ENCODE assay signal across 12 cellular contexts in the genomic region with DNA sequence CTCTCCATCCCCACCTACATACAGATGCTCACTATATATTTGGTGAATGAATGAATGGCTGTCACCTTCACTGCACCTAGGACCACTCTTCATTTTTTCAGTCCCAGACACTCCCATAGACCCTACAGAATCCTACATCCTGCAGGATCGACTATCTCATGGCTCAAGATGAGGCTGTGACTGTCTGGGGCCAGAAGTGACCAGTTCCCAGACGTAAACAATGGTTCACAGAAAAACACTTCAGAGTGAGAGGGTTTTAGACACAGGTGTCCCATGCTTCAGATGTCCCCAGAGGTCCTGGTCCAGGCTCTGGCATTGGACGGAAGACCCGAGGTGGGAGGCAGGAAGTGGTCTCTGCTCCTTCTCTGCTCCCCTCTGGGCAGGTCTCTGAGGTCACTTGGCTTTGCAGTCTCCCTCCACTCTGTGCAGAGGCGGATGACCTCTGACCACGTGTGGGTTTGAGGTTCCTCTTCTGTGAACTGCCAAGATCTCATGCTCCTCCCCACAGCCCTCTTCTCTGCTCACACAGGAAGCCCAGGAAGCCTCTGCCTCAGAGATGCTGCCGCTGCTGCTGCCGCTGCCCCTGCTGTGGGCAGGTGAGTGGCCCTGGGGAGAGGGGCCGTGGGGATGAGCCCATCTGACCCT. TPM values are rescaled to one million over a fixed set of nuclear protein-coding genes. Genes with fewer than 3 reads are reported as not detected.
DNase-seq lines count a peak whose midpoint lies in the region; ATAC-seq, FAIRE-seq and TF ChIP-seq lines count a peak whose summit lies in the region.
"Had no signal": no experiment of that assay in that cellular context is flagged by ENCODE, and none has a peak within 500 bp of the region (broad histone marks: within the 10 kb centered on the region; RNA-seq: fewer than 3 reads in every experiment).

No MANE protein-coding gene starts in this region.

- H3K4me3 Mint-ChIP-seq in activated naive CD8-positive, alpha-beta T cell treated with anti-CD3 and anti-CD28 coated beads, Interleukin-2, amount 50 U/mL, for 24 hours, result no peak overlapping the region
- no peak overlapping the region for H3K4me3 Mint-ChIP-seq in nephron progenitor cell
- H3K4me3 Mint-ChIP-seq: activated B cell treated with CpG ODN at 0.5 μM for 24 hours had no signal

- intact Hi-C loops in sciatic nerve (cut with DNase I), result no loop called here
- intact Hi-C loops in thyroid gland (cut with DNase I), result no loop called here

- no peaks in the 10 kb centered on the region for H3K36me3 ChIP-seq in thyroid gland

- peak overlapping the region; percentile 6 for H3K27ac Mint-ChIP-seq in activated naive CD8-positive, alpha-beta T cell treated with anti-CD3 and anti-CD28 coated beads, Interleukin-2, amount 50 U/mL, for 24 hours
- no peak overlapping the region for H3K27ac Mint-ChIP-seq in nephron progenitor cell
- H3K27ac Mint-ChIP-seq: activated B cell treated with CpG ODN at 0.5 μM for 24 hours had no signal

- no peaks in the 10 kb centered on the region for H3K27me3 Mint-ChIP-seq in activated naive CD8-positive, alpha-beta T cell treated with anti-CD3 and anti-CD28 coated beads, Interleukin-2, amount 50 U/mL, for 24 hours
- peaks cover 22% of the 10 kb centered on the region for H3K27me3 Mint-ChIP-seq in nephron progenitor cell (ENCODE audit: low read depth, poor library complexity)

- peak; percentile 59 for ATAC-seq in activated naive CD8-positive, alpha-beta T cell treated with anti-CD3 and anti-CD28 coated beads, Interleukin-2, amount 50 U/mL, for 24 hours
- peak; percentile 81 for ATAC-seq in sciatic nerve

- no peak for TF ChIP-seq CTCF in nephron progenitor cell (IDR thresholded peaks at IDR 0.05)
- no peak for TF ChIP-seq CTCF in thyroid gland (IDR thresholded peaks at IDR 0.05)

- no peaks in the 10 kb centered on the region for H3K4me1 ChIP-seq in thyroid gland

- WGBS in thyroid gland, 2 donors, result 50 to 51% methylated on average over 8 to 9 of the region's 9 CpGs

- DNase-seq in GM12892 (ENCODE audit: insufficient read length) (no peak), NOMO-1 treated with dmso at 0.1 percent for 144 hours (lab: John Stamatoyannopoulos, UW; ENCODE audit: unreplicated experiment) (peak; percentile 64), sciatic nerve (ENCODE audit: low spot score) (no peak), nephron progenitor cell (no peak), NCI-H1417 (lab: John Stamatoyannopoulos, UW) (no peak), NCI-H510A treated with DMSO at 0.1 percent for 48 hours (lab: John Stamatoyannopoulos, UW) (no peak), thyroid gland (no peak)
- peak; percentile 40 for DNase-seq in activated naive CD8-positive, alpha-beta T cell treated with anti-CD3 and anti-CD28 coated beads, Interleukin-2, amount 50 U/mL, for 24 hours
- DNase-seq: activated B cell treated with CpG ODN at 0.5 μM for 24 hours, NCI-H2227 treated with DMSO at 0.1 percent for 48 hours had no signal

- no peaks in the 10 kb centered on the region for H3K36me3 Mint-ChIP-seq in activated naive CD8-positive, alpha-beta T cell treated with anti-CD3 and anti-CD28 coated beads, Interleukin-2, amount 50 U/mL, for 24 hours (ENCODE audit: low read depth)
- no peaks in the 10 kb centered on the region for H3K36me3 Mint-ChIP-seq in nephron progenitor cell (ENCODE audit: low read depth)

- FAIRE-seq in GM12892 (lab: Jason Lieb, UNC), result peak; percentile 54

- H3K27ac ChIP-seq in thyroid gland, result no peak overlapping the region

- TF ChIP-seq POLR2A in GM12892 (IDR thresholded peaks at IDR 0.05; ENCODE audit: low read depth, low read length), result no peak
- no peak for TF ChIP-seq POLR2A in thyroid gland (IDR thresholded peaks at IDR 0.05)

- no peaks in the 10 kb centered on the region for H3K9me3 ChIP-seq in thyroid gland

- no peaks in the 10 kb centered on the region for H3K27me3 ChIP-seq in thyroid gland

- H3K4me3 ChIP-seq in thyroid gland (replicated peaks in 1 of 3), result no peak overlapping the region

- H3K4me1 Mint-ChIP-seq in activated naive CD8-positive, alpha-beta T cell treated with anti-CD3 and anti-CD28 coated beads, Interleukin-2, amount 50 U/mL, for 24 hours, result peaks cover 24% of the 10 kb centered on the region
- no peaks in the 10 kb centered on the region for H3K4me1 Mint-ChIP-seq in nephron progenitor cell
- H3K4me1 Mint-ChIP-seq: activated B cell treated with CpG ODN at 0.5 μM for 24 hours had no signal

- H3K9me3 Mint-ChIP-seq in activated naive CD8-positive, alpha-beta T cell treated with anti-CD3 and anti-CD28 coated beads, Interleukin-2, amount 50 U/mL, for 24 hours, result no peaks in the 10 kb centered on the region
- H3K9me3 Mint-ChIP-seq in nephron progenitor cell, result peaks cover 15% of the 10 kb centered on the region
- H3K9me3 Mint-ChIP-seq: activated B cell treated with CpG ODN at 0.5 μM for 24 hours had no signal

RNA-seq across cellular contexts. Expression of gene SIGLEC7, which starts 24.9 kb away (rescaled TPM):
- not detected for polyA plus RNA-seq in GM12892 (2012; ENCODE audit: missing spikeins)
- total RNA-seq in sciatic nerve, result 2.0 TPM
- total RNA-seq in thyroid gland, result 1 to 10 TPM in 1 of 4 donors, under 1 TPM in 1, not detected in 2; 0.54 to 1.0 TPM
- total RNA-seq: activated B cell treated with CpG ODN at 0.5 μM for 24 hours, chondrocyte, osteoblast had no signal

RNA-seq across cellular contexts. Expression of gene SIGLEC9, which starts 42.3 kb away (rescaled TPM):
- polyA plus RNA-seq in GM12892 (2012; ENCODE audit: missing spikeins), result not detected
- total RNA-seq in sciatic nerve (5.3 TPM), thyroid gland (1 to 10 TPM; 1.2 to 3.1 (median 1.9) TPM)
- total RNA-seq: chondrocyte, osteoblast had no signal

RNA-seq across cellular contexts. Expression of gene CD33, which starts 57.9 kb away (rescaled TPM):
- polyA plus RNA-seq in GM12892 (2012; ENCODE audit: missing spikeins), result 4.2 TPM
- total RNA-seq in sciatic nerve (10.7 TPM), thyroid gland (1 to 10 TPM in 3 of 4 donors, under 1 TPM in 1; 0.54 to 4.0 (median 1.8) TPM)
- total RNA-seq: activated B cell treated with CpG ODN at 0.5 μM for 24 hours, chondrocyte, osteoblast had no signal

RNA-seq across cellular contexts. Expression of gene CTU1, which starts 58.8 kb away (rescaled TPM):
- polyA plus RNA-seq in GM12892 (2012; ENCODE audit: missing spikeins), result 0.68 TPM
- total RNA-seq in sciatic nerve (6.1 TPM), thyroid gland (10 to 100 TPM in 2 of 4 donors, 1 to 10 TPM in 2; 7.5 to 13.6 (median 9.3) TPM)

Comparison
In these comparisons a context has a peak if more than half of its experiments do, and no peak if none do; other contexts are left out.
1. DNase-seq: peak in NOMO-1 treated with dmso at 0.1 percent for 144 hours (single experiment) and activated naive CD8-positive, alpha-beta T cell treated with anti-CD3 and anti-CD28 coated beads, Interleukin-2, amount 50 U/mL, for 24 hours (single experiment); none in GM12892 (single experiment), sciatic nerve (single experiment), nephron progenitor cell (single experiment), NCI-H1417 (0 of 3), NCI-H510A treated with DMSO at 0.1 percent for 48 hours (single experiment) and thyroid gland (0 of 2).